ENCODE assay signal across 8 cellular contexts in genomic region chr5:173615884-173616576, GRCh38. TPM values are rescaled to one million over a fixed set of nuclear protein-coding genes. Genes with fewer than 3 reads are reported as not detected.
DNase-seq lines count a peak whose midpoint lies in the region; ATAC-seq and TF ChIP-seq lines count a peak whose summit lies in the region.

No MANE protein-coding gene starts in this region.

- peak overlapping the region; percentile 95 for H3K4me2 ChIP-seq in IMR-90 (ENCODE audit: low read depth, low read length)
- peak overlapping the region; percentile 100 for H3K4me2 ChIP-seq in neural cell (ENCODE audit: low read length)

- TF ChIP-seq EP300 in neural cell (conservative IDR thresholded peaks at IDR 0.05; ENCODE audit: poor library complexity, severe bottlenecking): no peak

- dilution Hi-C loops in IMR-90 (cut with HindIII; ENCODE audit: low sequenced_read_pairs, unreplicated experiment): no loop called here

- no TSS peak for BruUV-seq in IMR-90 (replicated peaks; lab: Mats Ljungman, UMichigan)

- H3K9ac ChIP-seq in IMR-90 (ENCODE audit: low read depth, low read length) (peak overlapping the region; percentile 72), neural cell (ENCODE audit: low read length) (peak overlapping the region; percentile 97)

- H3K4me3 ChIP-seq in IMR-90 (ENCODE audit: insufficient read depth, low read depth, low read length) (peak overlapping the region; percentile 95), fibroblast of pulmonary artery (replicated peaks; ENCODE audit: low read depth, low read length) (peak overlapping the region; percentile 85), neural cell (ENCODE audit: low read length) (peak overlapping the region; percentile 90)

- peak; percentile 53 for ATAC-seq in GM21529 (IDR thresholded peaks at IDR 0.05; ENCODE audit: unreplicated experiment)
- ATAC-seq in IMR-90 (ENCODE audit: low read depth): peak; percentile 61
- ATAC-seq in stimulated activated naive CD8-positive, alpha-beta T cell treated with anti-CD3 and anti-CD28 coated beads, Interleukin-15, amount 100 ng/mL, for 72 hours: peak; percentile 77

- H3K14ac ChIP-seq in IMR-90 (replicated peaks; ENCODE audit: low read depth, low read length): peak overlapping the region; percentile 51; the same call in 1 of the 2 replicates

- no peak overlapping the region for H2BK20ac ChIP-seq in IMR-90 (ENCODE audit: low read depth, low read length)

- peaks cover 3% of the 10 kb centered on the region for H3F3A ChIP-seq in neural cell (ENCODE audit: insufficient read depth, low read length, poor library complexity, severe bottlenecking)

- H2BK5ac ChIP-seq in IMR-90 (ENCODE audit: low read depth, low read length, poor library complexity, severe bottlenecking): peak overlapping the region; percentile 68

- H4K5ac ChIP-seq in IMR-90 (ENCODE audit: low read depth, low read length): peak overlapping the region; percentile 7; the same call in 1 of the 2 replicates

- H3K9me3 ChIP-seq in IMR-90 (ENCODE audit: control insufficient read depth, insufficient read depth, low read length): no peaks in the 10 kb centered on the region
- no peaks in the 10 kb centered on the region for H3K9me3 ChIP-seq in neural cell (ENCODE audit: low read length)

- POLR2A ChIA-PET in IMR-90 (lab: Charles Lee; ENCODE audit: unreplicated experiment): interaction anchor here (0.8 to 1.0 kb wide), 2 partner anchors 272 to 322 kb away, joined by 3 read pairs; partner anchors contain the start of gene CPEB4

- no peaks in the 10 kb centered on the region for H3K9me3 Mint-ChIP-seq in activated T-helper 2 cell treated with anti-CD3 and anti-CD28 coated beads, Interferon-gamma antibody, Interleukin-2, Interleukin-4, amounts not matched to agents 10 μg/mL and 5 μg/mL and 100 μg/mL, durations not matched to agents 14 hours and 24 hours and 36 hours
- no peaks in the 10 kb centered on the region for H3K9me3 Mint-ChIP-seq in stimulated activated naive CD8-positive, alpha-beta T cell treated with anti-CD3 and anti-CD28 coated beads, Interleukin-15, amount 100 ng/mL, for 72 hours

- peaks cover 11% of the 10 kb centered on the region for H3K4me1 ChIP-seq in IMR-90 (ENCODE audit: control insufficient read depth, insufficient read depth, low read length)

- DNase-seq in DMS53 (lab: John Stamatoyannopoulos, UW) (peak; percentile 88), IMR-90 (peak; percentile 85), RPMI8226 (peak; percentile 87), fibroblast of pulmonary artery (ENCODE audit: low read depth) (peak; percentile 77)
- DNase-seq in activated T-helper 2 cell treated with anti-CD3 and anti-CD28 coated beads, Interferon-gamma antibody, Interleukin-2, Interleukin-4, amounts not matched to agents 10 μg/mL and 5 μg/mL and 100 μg/mL, durations not matched to agents 14 hours and 24 hours and 36 hours (ENCODE audit: low spot score): peak; percentile 61
- DNase-seq in stimulated activated naive CD8-positive, alpha-beta T cell treated with anti-CD3 and anti-CD28 coated beads, Interleukin-15, amount 100 ng/mL, for 72 hours: peak; percentile 64 to 76

- peaks cover 19% of the 10 kb centered on the region for H3K36me3 Mint-ChIP-seq in activated T-helper 2 cell treated with anti-CD3 and anti-CD28 coated beads, Interferon-gamma antibody, Interleukin-2, Interleukin-4, amounts not matched to agents 10 μg/mL and 5 μg/mL and 100 μg/mL, durations not matched to agents 14 hours and 24 hours and 36 hours (ENCODE audit: low read depth)

- no peak overlapping the region for H2BK15ac ChIP-seq in IMR-90 (ENCODE audit: low read depth, low read length)

- H2AFZ ChIP-seq in IMR-90 (replicated peaks; ENCODE audit: low read length, poor library complexity) (peak overlapping the region; percentile 91), neural cell (ENCODE audit: low read depth, low read length) (peak overlapping the region; percentile 84)

- H4K8ac ChIP-seq in IMR-90 (ENCODE audit: low read depth in 2 of 2, low read length in 2 of 2): peak overlapping the region in 1 of 2 experiments; percentile 64; a peak in 1 of 4 replicates

- H3K36me3 ChIP-seq in IMR-90 (ENCODE audit: control insufficient read depth, insufficient read depth, low read length) (peaks cover 6% of the 10 kb centered on the region), neural cell (ENCODE audit: insufficient read depth, low read length) (peaks cover 8% of the 10 kb centered on the region)

- H4K91ac ChIP-seq in IMR-90 (ENCODE audit: insufficient read depth, low read depth, low read length): peak overlapping the region; percentile 64; the same call in 1 of the 2 replicates

- H3K9me1 ChIP-seq in IMR-90 (ENCODE audit: insufficient read depth, low read length): peaks cover 15% of the 10 kb centered on the region

- intact Hi-C loops in IMR-90 (cut with micrococcal nuclease): loop anchor here (1.0 to 10.0 kb wide), 5 partner anchors 206 to 911 kb away; partner anchors contain the start of gene STC2
- intact Hi-C loops in activated T-helper 2 cell treated with anti-CD3 and anti-CD28 coated beads, Interferon-gamma antibody, Interleukin-2, Interleukin-4, amounts not matched to agents 10 μg/mL and 5 μg/mL and 100 μg/mL, durations not matched to agents 14 hours and 24 hours and 36 hours (cut with micrococcal nuclease): loop anchor here (1.0 to 5.0 kb wide), 7 partner anchors 21 to 1901 kb away; partner anchors contain the start of genes BNIP1, CPEB4 and CREBRF

- H3K18ac ChIP-seq in IMR-90 (ENCODE audit: low read depth, low read length): peak overlapping the region; percentile 25; the same call in 1 of the 2 replicates

- TF ChIP-seq POLR2A in IMR-90 (IDR thresholded peaks at IDR 0.05; ENCODE audit: low read depth, low read length): peak; percentile 68; the same call in 1 of the 2 replicates

- no peaks in the 10 kb centered on the region for H3K9me2 ChIP-seq in neural cell (ENCODE audit: insufficient read depth, low read length)

- peaks cover 44% of the 10 kb centered on the region for H3K79me2 ChIP-seq in neural cell (replicated peaks; ENCODE audit: insufficient read depth, low read length)

- WGBS in IMR-90 (ENCODE audit: extremely low coverage in 2 of 2, insufficient read length in 1 of 2), 2 experiments: 0% methylated on average over 20 of the region's 55 CpGs; no CpG with 5 or more reads in 1 of the 2 experiments

- H3K4ac ChIP-seq in IMR-90 (ENCODE audit: low read depth, low read length): peak overlapping the region; percentile 87

- H3K4me1 Mint-ChIP-seq in activated T-helper 2 cell treated with anti-CD3 and anti-CD28 coated beads, Interferon-gamma antibody, Interleukin-2, Interleukin-4, amounts not matched to agents 10 μg/mL and 5 μg/mL and 100 μg/mL, durations not matched to agents 14 hours and 24 hours and 36 hours (ENCODE audit: low read depth): peaks cover 31% of the 10 kb centered on the region
- H3K4me1 Mint-ChIP-seq in stimulated activated naive CD8-positive, alpha-beta T cell treated with anti-CD3 and anti-CD28 coated beads, Interleukin-15, amount 100 ng/mL, for 72 hours: peaks cover 57% of the 10 kb centered on the region

- H2AK9ac ChIP-seq in IMR-90 (replicated peaks; ENCODE audit: low read depth, low read length, poor library complexity): peak overlapping the region; percentile 93

- H2AK5ac ChIP-seq in IMR-90 (ENCODE audit: low read depth, low read length): no peak overlapping the region; the same call in 1 of the 2 replicates

- H3K27ac Mint-ChIP-seq in activated T-helper 2 cell treated with anti-CD3 and anti-CD28 coated beads, Interferon-gamma antibody, Interleukin-2, Interleukin-4, amounts not matched to agents 10 μg/mL and 5 μg/mL and 100 μg/mL, durations not matched to agents 14 hours and 24 hours and 36 hours: peak overlapping the region; percentile 88
- H3K27ac Mint-ChIP-seq in stimulated activated naive CD8-positive, alpha-beta T cell treated with anti-CD3 and anti-CD28 coated beads, Interleukin-15, amount 100 ng/mL, for 72 hours: peak overlapping the region; percentile 88 to 98

- peak overlapping the region; percentile 90 for H3K4me3 Mint-ChIP-seq in activated T-helper 2 cell treated with anti-CD3 and anti-CD28 coated beads, Interferon-gamma antibody, Interleukin-2, Interleukin-4, amounts not matched to agents 10 μg/mL and 5 μg/mL and 100 μg/mL, durations not matched to agents 14 hours and 24 hours and 36 hours (ENCODE audit: low read depth)
- H3K4me3 Mint-ChIP-seq in stimulated activated naive CD8-positive, alpha-beta T cell treated with anti-CD3 and anti-CD28 coated beads, Interleukin-15, amount 100 ng/mL, for 72 hours: peak overlapping the region; percentile 92 to 93

- in situ Hi-C loops in IMR-90 (cut with MboI; ENCODE audit: low sequenced_read_pairs): loop anchor here (5.0 kb wide), 1 partner anchor 356 kb away; no protein-coding TSS in a partner anchor

- H2BK120ac ChIP-seq in IMR-90 (ENCODE audit: low read depth, low read length): peak overlapping the region; percentile 52; the same call in 1 of the 2 replicates

- H3K27me3 ChIP-seq in IMR-90 (ENCODE audit: control insufficient read depth, insufficient read depth, low read length) (no peaks in the 10 kb centered on the region), neural cell (ENCODE audit: insufficient read depth, low read depth, low read length) (no peaks in the 10 kb centered on the region)

- TF ChIP-seq CTCF in IMR-90 (conservative IDR thresholded peaks at IDR 0.05; ENCODE audit: low read depth, low read length): peak; percentile 75
- peak; percentile 74 for TF ChIP-seq CTCF in fibroblast of pulmonary artery (IDR thresholded peaks at IDR 0.05; ENCODE audit: low read length, missing control alignments)
- TF ChIP-seq CTCF in neural cell (IDR thresholded peaks at IDR 0.05; ENCODE audit: poor library complexity, severe bottlenecking): peak; percentile 90

- peak; percentile 59 for TF ChIP-seq RAD21 in IMR-90 (IDR thresholded peaks at IDR 0.05; ENCODE audit: low read length)
- TF ChIP-seq RAD21 in neural cell (conservative IDR thresholded peaks at IDR 0.05): peak; percentile 67

- peak overlapping the region; percentile 40 for H3K56ac ChIP-seq in IMR-90 (ENCODE audit: extremely low read depth, insufficient read depth, low read length)

- peak overlapping the region; percentile 46; the same call in 1 of the 2 replicates for H3K23ac ChIP-seq in IMR-90 (ENCODE audit: low read depth, low read length)

- H4K20me1 ChIP-seq in IMR-90 (ENCODE audit: insufficient read depth, low read length) (peaks cover 37% of the 10 kb centered on the region), neural cell (ENCODE audit: insufficient read depth) (peaks cover 5% of the 10 kb centered on the region)

- peaks cover 26 to 46% of the 10 kb centered on the region in 2 experiments for H3K79me1 ChIP-seq in IMR-90 (ENCODE audit: low read depth in 1 of 2, low read length in 2 of 2)

- no peaks in the 10 kb centered on the region for H3K27me3 Mint-ChIP-seq in activated T-helper 2 cell treated with anti-CD3 and anti-CD28 coated beads, Interferon-gamma antibody, Interleukin-2, Interleukin-4, amounts not matched to agents 10 μg/mL and 5 μg/mL and 100 μg/mL, durations not matched to agents 14 hours and 24 hours and 36 hours (ENCODE audit: low read depth)
- no peaks in the 10 kb centered on the region for H3K27me3 Mint-ChIP-seq in stimulated activated naive CD8-positive, alpha-beta T cell treated with anti-CD3 and anti-CD28 coated beads, Interleukin-15, amount 100 ng/mL, for 72 hours

- CTCF ChIA-PET in IMR-90 (lab: Yijun Ruan, JAX): interaction anchor here (0.6 to 2.7 kb wide), 18 partner anchors 9 to 909 kb away, joined by 3 to 16 read pairs (median 4); no protein-coding TSS in a partner anchor

- H3K27ac ChIP-seq in IMR-90 (ENCODE audit: insufficient read depth, low read length): peak overlapping the region; percentile 79
- H3K27ac ChIP-seq in neural cell (ENCODE audit: low read length): peak overlapping the region; percentile 95

RNA-seq across cellular contexts. Expression of gene BOD1, which starts 0.4 kb away (rescaled TPM):
- total RNA-seq in IMR-90 (2012; rRNA removed): 71.7 and 74.7 TPM in 2 replicates
- 48.5 and 57.9 TPM in 2 replicates for polyA plus RNA-seq in IMR-90 (2012; rRNA removed)
- polyA plus RNA-seq in IMR-90 (2012; cell fraction: cytosol; rRNA removed): 24.1 and 26.3 TPM in 2 replicates
- 36.9 and 116 TPM in 2 replicates for polyA plus RNA-seq in IMR-90 (2012; cell fraction: nucleus; rRNA removed; ENCODE audit: low replicate concordance)
- total RNA-seq in activated T-helper 2 cell treated with anti-CD3 and anti-CD28 coated beads, Interferon-gamma antibody, Interleukin-2, Interleukin-4, amounts not matched to agents 10 μg/mL and 5 μg/mL and 100 μg/mL, durations not matched to agents 14 hours and 24 hours and 36 hours: 27.2 and 32.3 TPM in 2 replicates
- polyA plus RNA-seq in neural cell: 178 and 206 TPM in 2 replicates
- polyA minus RNA-seq in neural cell: 103 TPM in 2 replicates

Comparison
In these comparisons a context has a peak if more than half of its experiments do, and no peak if none do; other contexts are left out.
1. Peak in every context shown above with its lines: DNase-seq, ATAC-seq, H3K4me3 ChIP-seq and H3K27ac ChIP-seq.